In the genomic region with DNA sequence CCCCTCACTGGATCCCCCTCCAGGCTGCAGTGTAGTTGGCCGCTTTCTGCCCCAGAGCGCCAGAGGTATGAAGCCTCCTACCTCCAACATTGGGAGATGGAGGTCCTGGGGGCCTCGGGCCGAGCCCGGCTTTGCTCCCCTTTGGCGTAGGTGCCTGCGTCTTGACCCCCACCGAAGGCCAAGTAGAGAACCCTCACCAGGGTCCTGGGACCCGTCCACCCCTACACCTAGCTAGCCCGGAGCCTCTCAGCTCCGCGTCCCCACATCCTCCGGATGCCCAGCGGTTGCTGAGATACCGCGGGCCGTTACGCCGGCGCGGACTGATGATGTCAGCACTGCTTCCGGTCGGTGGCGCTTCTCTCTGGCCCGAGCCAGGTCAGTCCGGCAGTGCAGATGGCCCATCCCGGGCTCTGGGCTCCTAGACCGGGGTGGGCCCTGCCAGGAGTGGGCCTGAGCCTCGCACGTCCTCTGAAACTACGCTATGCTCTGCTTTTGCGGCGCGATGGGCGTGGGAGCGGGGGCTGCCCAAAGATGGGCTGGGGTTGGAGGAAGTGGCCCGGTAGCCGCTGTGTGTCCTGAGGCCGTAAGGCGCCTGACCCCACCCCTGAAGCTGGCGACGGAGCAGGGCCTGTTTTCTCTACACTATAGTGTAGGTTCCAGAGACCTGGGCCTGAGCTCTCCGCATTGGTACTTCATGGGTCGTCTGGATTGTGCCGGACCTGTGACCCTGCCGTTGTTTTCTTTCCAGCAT, we compare ENCODE assay signal across 8 cellular contexts. TPM values are rescaled to one million over a fixed set of nuclear protein-coding genes. Genes with fewer than 3 reads are reported as not detected.
A peak's percentile ranks its signal among the peaks of the same experiment; 100 is the strongest.
DNase-seq lines count a peak whose midpoint lies in the region; ATAC-seq and TF ChIP-seq lines count a peak whose summit lies in the region.

A gene (minus strand): TSS at position 297 of the 751 bp plus-strand sequence. CDS start 1,871 bp downstream, outside the sequence.
A gene with protein sequence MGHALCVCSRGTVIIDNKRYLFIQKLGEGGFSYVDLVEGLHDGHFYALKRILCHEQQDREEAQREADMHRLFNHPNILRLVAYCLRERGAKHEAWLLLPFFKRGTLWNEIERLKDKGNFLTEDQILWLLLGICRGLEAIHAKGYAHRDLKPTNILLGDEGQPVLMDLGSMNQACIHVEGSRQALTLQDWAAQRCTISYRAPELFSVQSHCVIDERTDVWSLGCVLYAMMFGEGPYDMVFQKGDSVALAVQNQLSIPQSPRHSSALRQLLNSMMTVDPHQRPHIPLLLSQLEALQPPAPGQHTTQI (plus strand): TSS at position 332 of the 751 bp plus-strand sequence. CDS start 521 bp downstream, outside the sequence.

- H3K36me3 Mint-ChIP-seq in HFFc6 (ENCODE audit: low read depth): peaks cover 6% of the 10 kb centered on the region; the same call in 1 of the 2 replicates

- peaks cover 3% of the 10 kb centered on the region; the same call in 1 of the 2 replicates for H3F3A ChIP-seq in SU-DHL-6 (ENCODE audit: insufficient read depth)

- peak within 1 kb of the TSS; percentile 85 for H3K9ac ChIP-seq in SU-DHL-6 (ENCODE audit: low read length)

- peak within 1 kb of the TSS; percentile 38 for H3K27ac ChIP-seq in SU-DHL-6 (ENCODE audit: low read depth, low read length)
- peak within 1 kb of the TSS; percentile 87 for H3K27ac ChIP-seq in adipose tissue (ENCODE audit: low read depth, low read length)
- peak within 1 kb of the TSS; percentile 77 to 98 (median 93) for H3K27ac ChIP-seq in heart left ventricle
- H3K27ac ChIP-seq in transverse colon: peak within 1 kb of the TSS; percentile 94 to 97 (median 94)

- peak within 1 kb of the TSS; percentile 97 for H3K4me3 Mint-ChIP-seq in HFFc6

- H3K27me3 ChIP-seq in SU-DHL-6 (ENCODE audit: low read length): no peaks in the 10 kb centered on the region
- no peaks in the 10 kb centered on the region for H3K27me3 ChIP-seq in heart left ventricle
- H3K27me3 ChIP-seq in transverse colon: no peaks in the 10 kb centered on the region

- no peaks in the 10 kb centered on the region for H4K20me1 ChIP-seq in SU-DHL-6 (ENCODE audit: low read depth, low read length)

- H3K36me3 ChIP-seq in SU-DHL-6 (ENCODE audit: low read length): no peaks in the 10 kb centered on the region
- peaks cover 0 to 30% (median 20%) of the 10 kb centered on the region in 9 donors for H3K36me3 ChIP-seq in heart left ventricle
- no peaks in the 10 kb centered on the region for H3K36me3 ChIP-seq in transverse colon

- ATAC-seq in heart left ventricle: peak; percentile 85 to 95 (median 95)

- peaks cover 31% of the 10 kb centered on the region for H3K4me1 Mint-ChIP-seq in HFFc6 (ENCODE audit: low read depth)

- in situ Hi-C loops in transverse colon (cut with MboI; ENCODE audit: low pct_ligation_motif_present in 1 of 4, low pct_unique_long_range_greater_than_20kb in 1 of 4, low sequenced_read_pairs in 3 of 4): no loop called here

- no peaks in the 10 kb centered on the region for H3K9me2 ChIP-seq in SU-DHL-6 (replicated peaks; ENCODE audit: insufficient read depth, low read length)

- H3K9me3 ChIP-seq in SU-DHL-6 (ENCODE audit: insufficient read depth, low read length): no peaks in the 10 kb centered on the region
- no peaks in the 10 kb centered on the region for H3K9me3 ChIP-seq in heart left ventricle
- no peaks in the 10 kb centered on the region for H3K9me3 ChIP-seq in transverse colon

- H3K4me2 ChIP-seq in SU-DHL-6 (ENCODE audit: low read depth, low read length, poor library complexity, severe bottlenecking): peak within 1 kb of the TSS; percentile 72

- no peaks in the 10 kb centered on the region for H3K9me3 Mint-ChIP-seq in HFFc6

- peaks cover 3% of the 10 kb centered on the region; the same call in 1 of the 2 replicates for H3K27me3 Mint-ChIP-seq in HFFc6 (ENCODE audit: insufficient read depth)

- DNase-seq in GM12864 (ENCODE audit: low read depth) (peak; percentile 72), HFFc6 (peak; percentile 92), MV-4-11 (lab: John Stamatoyannopoulos, UW) (peak; percentile 87), heart left ventricle (peak; percentile 94 to 97 (median 95)), posterior cingulate gyrus (peak; percentile 91 to 99 (median 94)), transverse colon (peak; percentile 96)

- H3K79me2 ChIP-seq in SU-DHL-6 (ENCODE audit: insufficient read depth, low read length): peaks cover 3% of the 10 kb centered on the region; the same call in 1 of the 2 replicates

- H3K4me3 ChIP-seq in GM12864 (ENCODE audit: low read depth, low read length) (peak within 1 kb of the TSS; percentile 94), SU-DHL-6 (ENCODE audit: insufficient read depth, low read length, poor library complexity, severe bottlenecking) (peak within 1 kb of the TSS; percentile 79), heart left ventricle (peak within 1 kb of the TSS; percentile 67 to 95 (median 84)), transverse colon (peak within 1 kb of the TSS; percentile 65 to 95 (median 83))

- peak within 1 kb of the TSS; percentile 93 for H2AFZ ChIP-seq in SU-DHL-6 (ENCODE audit: low read depth, low read length, severe bottlenecking)

- intact Hi-C loops in heart left ventricle (cut with DNase I): loop anchor here in 4 of 10 donors (1.0 to 10.0 kb wide), 4 partner anchors 16 to 49 kb away; a partner anchor contains a TSS
- intact Hi-C loops in posterior cingulate gyrus (cut with DNase I): loop anchor here (1.0 kb wide), 1 partner anchor 27 kb away; a partner anchor contains a TSS
- intact Hi-C loops in transverse colon (cut with DNase I; ENCODE audit: low total_unique reads): loop anchor here (10.0 kb wide), 1 partner anchor 1611 kb away; no protein-coding TSS in a partner anchor

- TF ChIP-seq POLR2A in heart left ventricle (IDR thresholded peaks at IDR 0.05): peak in 1 of 2 donors; percentile 80
- peak; percentile 91 for TF ChIP-seq POLR2A in transverse colon (IDR thresholded peaks at IDR 0.05)

- 0 to 1% (median 1%) methylated on average over 41 to 46 of the region's 46 CpGs for WGBS in adipose tissue, 3 donors
- 0 to 1% (median 0%) methylated on average over 23 to 46 of the region's 46 CpGs for WGBS in heart left ventricle, 4 donors
- WGBS in transverse colon (ENCODE audit: low coverage in 1 of 2), 2 donors: 1% methylated on average over 46 of the region's 46 CpGs; no CpG with 5 or more reads in 1 of the 2 donors

- peaks cover 6 to 54% (median 33%) of the 10 kb centered on the region in 12 donors for H3K4me1 ChIP-seq in heart left ventricle
- H3K4me1 ChIP-seq in transverse colon: peaks cover 32 to 53% (median 49%) of the 10 kb centered on the region in 4 donors

- peak; percentile 52 for TF ChIP-seq EP300 in transverse colon (IDR thresholded peaks at IDR 0.05; ENCODE audit: low read depth)

- TF ChIP-seq CTCF in GM12864 (IDR thresholded peaks at IDR 0.05; ENCODE audit: low read depth, low read length, missing control alignments) (no peak), HFFc6 (IDR thresholded peaks at IDR 0.05) (no peak), SU-DHL-6 (IDR thresholded peaks at IDR 0.05; ENCODE audit: insufficient read depth, low read length, poor library complexity, severe bottlenecking) (no peak), heart left ventricle (IDR thresholded peaks at IDR 0.05) (no peak), transverse colon (IDR thresholded peaks at IDR 0.05) (no peak)

- H3K27ac Mint-ChIP-seq in HFFc6: peak within 1 kb of the TSS; percentile 97

RNA-seq across cellular contexts. Expression of the first gene that starts in this region (rescaled TPM):
- 1 to 10 TPM; 4.4 to 7.6 (median 5.5) TPM for total RNA-seq in HFFc6 (2021; fragmentation: NEBNext Ultra II Directional; extraction: Animal tissue kit (Norgen Biotek cat#: 25700))
- polyA plus RNA-seq in adipose tissue: 10 to 100 TPM in 2 of 3 donors, 1 to 10 TPM in 1; 2.1 to 12.9 (median 11.8) TPM
- 1 to 10 TPM; 1.6 to 7.9 (median 2.5) TPM for total RNA-seq in heart left ventricle
- 1 to 10 TPM; 1.3 to 1.8 TPM for polyA plus RNA-seq in heart left ventricle
- total RNA-seq in transverse colon: 1 to 10 TPM in 3 of 4 donors, under 1 TPM in 1; 0.40 to 9.1 (median 3.8) TPM

RNA-seq across cellular contexts. Expression of the second gene that starts in this region (rescaled TPM):
- 10 to 100 TPM; 25.1 to 30.7 (median 28.2) TPM for total RNA-seq in HFFc6 (2021; fragmentation: NEBNext Ultra II Directional; extraction: Animal tissue kit (Norgen Biotek cat#: 25700))
- 10 to 100 TPM; 33.8 to 36.6 (median 33.9) TPM for polyA plus RNA-seq in adipose tissue
- total RNA-seq in heart left ventricle: 10 to 100 TPM; 13.8 to 26.9 (median 19.1) TPM
- polyA plus RNA-seq in heart left ventricle: 10 to 100 TPM; 13.8 to 31.6 TPM
- total RNA-seq in transverse colon: 10 to 100 TPM; 18.7 to 44.8 (median 28.2) TPM

Comparison
In these comparisons a context has a peak if more than half of its experiments do, and no peak if none do; other contexts are left out.
1. Peak in every context shown above with its lines: DNase-seq, ATAC-seq, H3K4me3 ChIP-seq and H3K27ac ChIP-seq.
2. H3K27ac ChIP-seq: peak in every context shown above with its lines; median percentile 94 in transverse colon; 93 in heart left ventricle; 87 in adipose tissue; 38 in SU-DHL-6.